9 cellular contexts compared by ENCODE assay signal in genomic region chr2:85743304-85743978, GRCh38. TPM values are rescaled to one million over a fixed set of nuclear protein-coding genes. Genes with fewer than 3 reads are reported as not detected.
DNase-seq lines count a peak whose midpoint lies in the region; ATAC-seq and TF ChIP-seq lines count a peak whose summit lies in the region.
"Had no signal": no experiment of that assay in that cellular context is flagged by ENCODE, and none has a peak within 500 bp of the region (broad histone marks: within the 10 kb centered on the region; RNA-seq: fewer than 3 reads in every experiment).

No MANE protein-coding gene starts in this region.

- ATAC-seq in activated naive CD8-positive, alpha-beta T cell treated with anti-CD3 and anti-CD28 coated beads, Interleukin-2, amount 10 ng/mL, durations not matched to agents 7 days and 5 days (ENCODE audit: low read depth): peak; percentile 26
- ATAC-seq in activated naive CD8-positive, alpha-beta T cell treated with anti-CD3 and anti-CD28 coated beads, Interleukin-2, amount 50 U/mL, for 24 hours: no peak
- no peak for ATAC-seq in GM19324 (IDR thresholded peaks at IDR 0.05; ENCODE audit: low FRiP score, unreplicated experiment)
- no peak for ATAC-seq in WTC11
- ATAC-seq: activated T-cell treated with anti-CD3 and anti-CD28 coated beads, Interleukin-2, amount 50 U/mL, for 4 hours had no signal

- H3K4me3 Mint-ChIP-seq in activated naive CD8-positive, alpha-beta T cell treated with anti-CD3 and anti-CD28 coated beads, Interleukin-2, amount 10 ng/mL, durations not matched to agents 7 days and 5 days: no peak overlapping the region
- no peak overlapping the region for H3K4me3 Mint-ChIP-seq in activated naive CD8-positive, alpha-beta T cell treated with anti-CD3 and anti-CD28 coated beads, Interleukin-2, amount 50 U/mL, for 24 hours
- peak overlapping the region in 1 of 3 experiments; percentile 50 for H3K4me3 Mint-ChIP-seq in nephron
- H3K4me3 Mint-ChIP-seq in WTC11: no peak overlapping the region
- H3K4me3 Mint-ChIP-seq: activated T-cell treated with anti-CD3 and anti-CD28 coated beads, Interleukin-2, amount 50 U/mL, for 4 hours had no signal

- H3K4me1 ChIP-seq in vagina: peaks cover 68% of the 10 kb centered on the region

- no peak for TF ChIP-seq POLR2A in vagina (IDR thresholded peaks at IDR 0.05)

- TF ChIP-seq CTCF in dorsolateral prefrontal cortex (IDR thresholded peaks at IDR 0.05 in 54 of 56, conservative IDR thresholded peaks at IDR 0.05 in 2 of 56; ENCODE audit: low read depth in 1 of 56, partially characterized antibody in 56 of 56) (no peak), nephron (IDR thresholded peaks at IDR 0.05; ENCODE audit: unreplicated experiment in 3 of 3) (no peak), vagina (IDR thresholded peaks at IDR 0.05) (no peak), WTC11 (IDR thresholded peaks at IDR 0.05) (no peak)

- CTCF ChIA-PET in WTC11 (lab: Charles Lee): interaction anchor here (0.8 to 5.8 kb wide), 10 partner anchors 8 to 106 kb away, joined by 3 to 38 read pairs (median 6); no protein-coding TSS in a partner anchor

- H3K27ac Mint-ChIP-seq in activated naive CD8-positive, alpha-beta T cell treated with anti-CD3 and anti-CD28 coated beads, Interleukin-2, amount 10 ng/mL, durations not matched to agents 7 days and 5 days: no peak overlapping the region
- H3K27ac Mint-ChIP-seq in activated naive CD8-positive, alpha-beta T cell treated with anti-CD3 and anti-CD28 coated beads, Interleukin-2, amount 50 U/mL, for 24 hours: no peak overlapping the region
- H3K27ac Mint-ChIP-seq in nephron: peak overlapping the region; percentile 96 to 98 (median 96)
- no peak overlapping the region for H3K27ac Mint-ChIP-seq in WTC11

- no peaks in the 10 kb centered on the region for H3K36me3 ChIP-seq in vagina

- no peaks in the 10 kb centered on the region for H3K9me3 ChIP-seq in vagina

- H3K27ac ChIP-seq in dorsolateral prefrontal cortex: peak overlapping the region; percentile 78 to 100 (median 98)
- H3K27ac ChIP-seq in vagina: peak overlapping the region; percentile 89

- H3K27me3 ChIP-seq in dorsolateral prefrontal cortex: no peaks in the 10 kb centered on the region
- H3K27me3 ChIP-seq in vagina: no peaks in the 10 kb centered on the region

- peaks cover 79% of the 10 kb centered on the region for H3K27me3 Mint-ChIP-seq in activated naive CD8-positive, alpha-beta T cell treated with anti-CD3 and anti-CD28 coated beads, Interleukin-2, amount 10 ng/mL, durations not matched to agents 7 days and 5 days
- peaks cover 37% of the 10 kb centered on the region for H3K27me3 Mint-ChIP-seq in activated naive CD8-positive, alpha-beta T cell treated with anti-CD3 and anti-CD28 coated beads, Interleukin-2, amount 50 U/mL, for 24 hours
- H3K27me3 Mint-ChIP-seq in nephron (ENCODE audit: low read depth): peaks cover 18% of the 10 kb centered on the region
- peaks cover 10% of the 10 kb centered on the region for H3K27me3 Mint-ChIP-seq in WTC11 (ENCODE audit: low read depth)

- intact Hi-C loops in dorsolateral prefrontal cortex (cut with DNase I) (loop anchor here in 1 of 2 donors (10.0 kb wide), 1 partner anchor 141 kb away; the partner anchor contains the start of gene ST3GAL5), vagina (cut with DNase I) (no loop called here)

- H3K36me3 Mint-ChIP-seq in activated naive CD8-positive, alpha-beta T cell treated with anti-CD3 and anti-CD28 coated beads, Interleukin-2, amount 10 ng/mL, durations not matched to agents 7 days and 5 days: no peaks in the 10 kb centered on the region
- H3K36me3 Mint-ChIP-seq in activated naive CD8-positive, alpha-beta T cell treated with anti-CD3 and anti-CD28 coated beads, Interleukin-2, amount 50 U/mL, for 24 hours (ENCODE audit: low read depth): no peaks in the 10 kb centered on the region
- no peaks in the 10 kb centered on the region for H3K36me3 Mint-ChIP-seq in nephron (ENCODE audit: low read depth)
- no peaks in the 10 kb centered on the region for H3K36me3 Mint-ChIP-seq in WTC11

- POLR2A ChIA-PET in activated naive CD8-positive, alpha-beta T cell treated with anti-CD3 and anti-CD28 coated beads, Interleukin-2, amount 10 ng/mL, durations not matched to agents 7 days and 5 days (lab: Charles Lee): no interaction called here
- POLR2A ChIA-PET in WTC11 (lab: Charles Lee): no interaction called here

- H3K4me3 ChIP-seq in dorsolateral prefrontal cortex: peak overlapping the region in 2 of 59 donors; percentile 10 to 15
- H3K4me3 ChIP-seq in vagina: no peak overlapping the region

- H3K4me1 Mint-ChIP-seq in activated naive CD8-positive, alpha-beta T cell treated with anti-CD3 and anti-CD28 coated beads, Interleukin-2, amount 10 ng/mL, durations not matched to agents 7 days and 5 days: peaks cover 1% of the 10 kb centered on the region
- peaks cover 3% of the 10 kb centered on the region for H3K4me1 Mint-ChIP-seq in activated naive CD8-positive, alpha-beta T cell treated with anti-CD3 and anti-CD28 coated beads, Interleukin-2, amount 50 U/mL, for 24 hours
- H3K4me1 Mint-ChIP-seq in nephron: peaks cover 77% of the 10 kb centered on the region
- H3K4me1 Mint-ChIP-seq in WTC11: peaks cover 7% of the 10 kb centered on the region

- H3K9me3 Mint-ChIP-seq in activated naive CD8-positive, alpha-beta T cell treated with anti-CD3 and anti-CD28 coated beads, Interleukin-2, amount 10 ng/mL, durations not matched to agents 7 days and 5 days: no peaks in the 10 kb centered on the region
- H3K9me3 Mint-ChIP-seq in activated naive CD8-positive, alpha-beta T cell treated with anti-CD3 and anti-CD28 coated beads, Interleukin-2, amount 50 U/mL, for 24 hours: no peaks in the 10 kb centered on the region
- H3K9me3 Mint-ChIP-seq in nephron (no peaks in the 10 kb centered on the region), WTC11 (no peaks in the 10 kb centered on the region; the same call in 1 of the 2 replicates)
- H3K9me3 Mint-ChIP-seq: activated T-cell treated with anti-CD3 and anti-CD28 coated beads, Interleukin-2, amount 50 U/mL, for 4 hours had no signal

- no peak for DNase-seq in activated naive CD8-positive, alpha-beta T cell treated with anti-CD3 and anti-CD28 coated beads, Interleukin-2, amount 10 ng/mL, durations not matched to agents 7 days and 5 days
- no peak for DNase-seq in activated naive CD8-positive, alpha-beta T cell treated with anti-CD3 and anti-CD28 coated beads, Interleukin-2, amount 50 U/mL, for 24 hours
- DNase-seq in dorsolateral prefrontal cortex: no peak
- no peak for DNase-seq in vagina (ENCODE audit: extremely low spot score in 2 of 2)
- no peak for DNase-seq in NCI-H1417 (lab: John Stamatoyannopoulos, UW)
- DNase-seq in WTC11 (ENCODE audit: low spot score): no peak
- DNase-seq: activated T-cell treated with anti-CD3 and anti-CD28 coated beads, Interleukin-2, amount 50 U/mL, for 4 hours had no signal

TF ChIP-seq in WTC11, 78 proteins besides CTCF, POLR2A, EP300 and RAD21 (continues in another document):
- TF ChIP-seq ATF1 (CRISPR knock-in tag; IDR thresholded peaks at IDR 0.05) (no peak), ZBTB43 (CRISPR knock-in tag; IDR thresholded peaks at IDR 0.05) (no peak), ZNF425 (CRISPR knock-in tag; conservative IDR thresholded peaks at IDR 0.05) (no peak), KAT7 (CRISPR knock-in tag; IDR thresholded peaks at IDR 0.05; ENCODE audit: borderline replicate concordance) (no peak), NFE2L1 (CRISPR knock-in tag; IDR thresholded peaks at IDR 0.05) (no peak), ZNF219 (CRISPR knock-in tag; IDR thresholded peaks at IDR 0.05; ENCODE audit: borderline replicate concordance) (no peak), CREB1 (CRISPR knock-in tag; IDR thresholded peaks at IDR 0.05) (no peak), ELF4 (CRISPR knock-in tag; IDR thresholded peaks at IDR 0.05; ENCODE audit: low read depth) (no peak), HMGA2 (CRISPR knock-in tag; IDR thresholded peaks at IDR 0.05) (no peak), NFATC4 (CRISPR knock-in tag; IDR thresholded peaks at IDR 0.05) (no peak), OVOL2 (CRISPR knock-in tag; IDR thresholded peaks at IDR 0.05; ENCODE audit: borderline replicate concordance) (no peak)

RNA-seq across cellular contexts. Expression of gene ATOH8, which starts 10.3 kb away (rescaled TPM):
- not detected for total RNA-seq in activated naive CD8-positive, alpha-beta T cell treated with anti-CD3 and anti-CD28 coated beads, Interleukin-2, amount 10 ng/mL, durations not matched to agents 7 days and 5 days
- 10 to 100 TPM in 97 of 120 experiments, 1 to 10 TPM in 23; 4.6 to 58.9 (median 14.7) TPM for total RNA-seq in dorsolateral prefrontal cortex
- total RNA-seq in vagina: 66.5 TPM
- 0.23 to 0.81 TPM (median 0.57 TPM) in 3 replicates for total RNA-seq in WTC11 (2021)
- total RNA-seq: activated T-cell treated with anti-CD3 and anti-CD28 coated beads, Interleukin-2, amount 50 U/mL, for 4 hours had no signal

RNA-seq across cellular contexts. Expression of gene GNLY, which starts 49.3 kb away (rescaled TPM):
- 10 to 100 TPM; 22.0 to 27.5 TPM for total RNA-seq in activated naive CD8-positive, alpha-beta T cell treated with anti-CD3 and anti-CD28 coated beads, Interleukin-2, amount 10 ng/mL, durations not matched to agents 7 days and 5 days
- total RNA-seq in dorsolateral prefrontal cortex (10 to 100 TPM in 6 of 120 experiments, 1 to 10 TPM in 105, under 1 TPM in 7, not detected in 2; 0.48 to 16.9 (median 3.9) TPM), vagina (3.2 TPM), WTC11 (2021) (0.44 TPM in 1 of 3 replicates, not detected in the others)

Comparison
In these comparisons a context has a peak if more than half of its experiments do, and no peak if none do; other contexts are left out.
1. H3K27ac Mint-ChIP-seq: peak in nephron (3 of 3); none in activated naive CD8-positive, alpha-beta T cell treated with anti-CD3 and anti-CD28 coated beads, Interleukin-2, amount 10 ng/mL, durations not matched to agents 7 days and 5 days (single experiment), activated naive CD8-positive, alpha-beta T cell treated with anti-CD3 and anti-CD28 coated beads, Interleukin-2, amount 50 U/mL, for 24 hours (single experiment) and WTC11 (single experiment).